ENCODE assay signal across 26 cellular contexts in genomic region chr17:64134996-64135395, GRCh38.
"Had no signal": no experiment of that assay in that cellular context is flagged by ENCODE, and none has a peak within 500 bp of the region (broad histone marks: within the 10 kb centered on the region; RNA-seq: fewer than 3 reads in every experiment).

No MANE protein-coding gene starts in this region.

- H3K27me3 Mint-ChIP-seq: stimulated activated naive CD8-positive, alpha-beta T cell treated with anti-CD3 and anti-CD28 coated beads, Interleukin-15, amount 100 ng/mL, for 72 hours had no signal

- H3K4me1 ChIP-seq: psoas muscle had no signal

- H3K36me3 Mint-ChIP-seq: memory B cell; naive B cell; stimulated activated naive B cell treated with anti-CD40 and anti-IgM and Interleukin-4, amounts not matched to agents 10 μg/mL and 1 μg/mL and 100 μg/mL, for 72 hours had no signal

- H3K27ac Mint-ChIP-seq: immature natural killer cell; memory B cell; nephron; stimulated activated naive B cell treated with anti-CD40 and anti-IgM and Interleukin-4, amounts not matched to agents 10 μg/mL and 1 μg/mL and 100 μg/mL, for 72 hours; stimulated activated naive CD8-positive, alpha-beta T cell treated with anti-CD3 and anti-CD28 coated beads, Interleukin-15, amount 100 ng/mL, for 72 hours had no signal

- H3K4me3 ChIP-seq: dorsolateral prefrontal cortex, esophagus muscularis mucosa, gastroesophageal sphincter, left lung, lower lobe of right lung, psoas muscle, testis, tibial nerve, upper lobe of right lung had no signal

- H3K4me3 Mint-ChIP-seq: immature natural killer cell; memory B cell; naive B cell; nephron; stimulated activated naive B cell treated with anti-CD40 and anti-IgM and Interleukin-4, amounts not matched to agents 10 μg/mL and 1 μg/mL and 100 μg/mL, for 72 hours; stimulated activated naive CD8-positive, alpha-beta T cell treated with anti-CD3 and anti-CD28 coated beads, Interleukin-15, amount 100 ng/mL, for 72 hours had no signal

- DNase-seq: cortex of kidney; dorsolateral prefrontal cortex; effector memory CD4-positive, alpha-beta T cell; foreskin fibroblast; glutamatergic neuron; immature natural killer cell; left lung; lower lobe of right lung; midbrain; naive B cell; occipital lobe; psoas muscle; retina; stimulated activated CD4-positive, alpha-beta T cell treated with anti-CD3 and anti-CD28 coated beads, Interleukin-2, amount 100 ng/mL, for 24 hours; stimulated activated CD4-positive, alpha-beta T cell treated with anti-CD3 and anti-CD28 coated beads, Interleukin-4, amount 100 ng/mL, for 4 hours; stimulated activated naive B cell treated with anti-CD40 and anti-IgM and Interleukin-4, amounts not matched to agents 10 μg/mL and 1 μg/mL and 100 μg/mL, for 72 hours; stimulated activated naive CD8-positive, alpha-beta T cell treated with anti-CD3 and anti-CD28 coated beads, Interleukin-15, amount 100 ng/mL, for 72 hours; testis; upper lobe of right lung had no signal

- ATAC-seq: gastroesophageal sphincter; left lung; lower lobe of right lung; psoas muscle; sciatic nerve; stimulated activated naive B cell treated with anti-CD40 and anti-IgM and Interleukin-4, amounts not matched to agents 10 μg/mL and 1 μg/mL and 100 μg/mL, for 72 hours; stimulated activated naive CD8-positive, alpha-beta T cell treated with anti-CD3 and anti-CD28 coated beads, Interleukin-15, amount 100 ng/mL, for 72 hours; upper lobe of right lung had no signal

- H3K27ac ChIP-seq: dorsolateral prefrontal cortex, epithelial cell of prostate, esophagus muscularis mucosa, gastroesophageal sphincter, left lung, lower lobe of right lung, psoas muscle, testis, tibial nerve, upper lobe of right lung had no signal

- H3K36me3 ChIP-seq: esophagus muscularis mucosa, gastroesophageal sphincter, left lung, lower lobe of right lung, tibial nerve, upper lobe of right lung had no signal

- H3K9me3 ChIP-seq: esophagus muscularis mucosa, gastroesophageal sphincter, left lung, lower lobe of right lung, psoas muscle, testis, tibial nerve, upper lobe of right lung had no signal

- H3K27me3 ChIP-seq: dorsolateral prefrontal cortex, esophagus muscularis mucosa, gastroesophageal sphincter, left lung, testis, tibial nerve, upper lobe of right lung had no signal

- H3K9me3 Mint-ChIP-seq: immature natural killer cell; memory B cell; naive B cell; nephron; stimulated activated naive B cell treated with anti-CD40 and anti-IgM and Interleukin-4, amounts not matched to agents 10 μg/mL and 1 μg/mL and 100 μg/mL, for 72 hours; stimulated activated naive CD8-positive, alpha-beta T cell treated with anti-CD3 and anti-CD28 coated beads, Interleukin-15, amount 100 ng/mL, for 72 hours had no signal
